In the genomic region with DNA sequence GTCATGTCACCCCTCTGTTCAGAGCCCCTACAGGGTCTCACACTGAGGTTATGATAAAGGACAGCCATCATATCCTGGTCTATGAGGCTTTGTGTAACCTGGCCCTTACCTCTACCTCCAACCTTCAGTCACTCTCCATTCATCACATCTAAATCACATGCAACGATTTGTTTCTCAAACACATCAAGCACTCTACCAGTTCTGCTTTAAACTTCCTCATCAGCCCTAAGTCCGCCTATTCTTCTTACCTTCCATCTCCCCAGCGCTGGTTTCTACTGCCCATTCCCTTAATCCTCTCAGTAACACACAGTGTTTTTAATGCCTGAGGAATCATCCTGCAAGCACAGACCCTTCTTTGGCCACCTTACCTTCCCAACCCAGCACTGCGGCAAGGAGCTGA, we compare ENCODE assay signal across 21 cellular contexts. TPM values are rescaled to one million over a fixed set of nuclear protein-coding genes. Genes with fewer than 3 reads are reported as not detected.
DNase-seq lines count a peak whose midpoint lies in the region; ATAC-seq, FAIRE-seq and TF ChIP-seq lines count a peak whose summit lies in the region.
"Had no signal": no experiment of that assay in that cellular context is flagged by ENCODE, and none has a peak within 500 bp of the region (broad histone marks: within the 10 kb centered on the region; RNA-seq: fewer than 3 reads in every experiment).

No MANE protein-coding gene starts in this region.

- no peak overlapping the region for H3K23ac ChIP-seq in H1 (ENCODE audit: insufficient read length)

- POLR2A ChIA-PET in CD8-positive, alpha-beta T cell (lab: Charles Lee), result no interaction called here
- POLR2A ChIA-PET in H1 (lab: Charles Lee; ENCODE audit: partially characterized antibody), result interaction anchor here (2.0 kb wide), 1 partner anchor 16 kb away, joined by 4 read pairs; no protein-coding TSS in a partner anchor

- H3F3A ChIP-seq in OCI-LY1 (ENCODE audit: insufficient read depth, low read length), result peaks cover 8% of the 10 kb centered on the region; the same call in 1 of the 2 replicates

- peak overlapping the region; percentile 29 for H3K27ac Mint-ChIP-seq in CD8-positive, alpha-beta T cell
- peak overlapping the region; percentile 12 for H3K27ac Mint-ChIP-seq in stimulated activated memory B cell treated with anti-CD40 and anti-IgM and Interleukin-4, amounts not matched to agents 10 μg/mL and 1 μg/mL and 100 μg/mL, for 72 hours
- no peak overlapping the region for H3K27ac Mint-ChIP-seq in activated naive CD8-positive, alpha-beta T cell treated with anti-CD3 and anti-CD28 coated beads, Interleukin-2, amount 50 U/mL, for 24 hours
- H3K27ac Mint-ChIP-seq: CD8-positive, alpha-beta memory T cell had no signal

- CTCF ChIA-PET in CD8-positive, alpha-beta T cell (lab: Charles Lee), result no interaction called here
- CTCF ChIA-PET in H1 (lab: Charles Lee; ENCODE audit: partially characterized antibody), result interaction anchor here (1.6 to 1.7 kb wide), 2 partner anchors 160 to 163 kb away, joined by 4 read pairs; no protein-coding TSS in a partner anchor

- no peaks in the 10 kb centered on the region for H3K27me3 Mint-ChIP-seq in CD8-positive, alpha-beta T cell (ENCODE audit: low read depth)
- H3K27me3 Mint-ChIP-seq in stimulated activated memory B cell treated with anti-CD40 and anti-IgM and Interleukin-4, amounts not matched to agents 10 μg/mL and 1 μg/mL and 100 μg/mL, for 72 hours, result no peaks in the 10 kb centered on the region
- no peaks in the 10 kb centered on the region for H3K27me3 Mint-ChIP-seq in activated naive CD8-positive, alpha-beta T cell treated with anti-CD3 and anti-CD28 coated beads, Interleukin-2, amount 50 U/mL, for 24 hours

- no peak overlapping the region for H3K4ac ChIP-seq in H1 (replicated peaks; ENCODE audit: insufficient read length, low read depth, low read length)

- no peaks in the 10 kb centered on the region for H3K9me2 ChIP-seq in OCI-LY1 (ENCODE audit: low read depth, low read length)

- H4K5ac ChIP-seq in H1 (ENCODE audit: insufficient read length, low read depth, low read length), result no peak overlapping the region

- no peaks in the 10 kb centered on the region for H3K4me1 ChIP-seq in CD8-positive, alpha-beta T cell (ENCODE audit: insufficient read depth, low read length)
- H3K4me1 ChIP-seq in OCI-LY1 (ENCODE audit: insufficient read depth, low read length, severe bottlenecking), result peaks cover 96% of the 10 kb centered on the region
- no peaks in the 10 kb centered on the region for H3K4me1 ChIP-seq in H1 (replicated peaks in 1 of 4; ENCODE audit: control insufficient read depth in 3 of 4, insufficient read depth in 4 of 4, low read length in 3 of 4)
- H3K4me1 ChIP-seq: SJCRH30 had no signal

- no peak overlapping the region for H4K8ac ChIP-seq in H1 (ENCODE audit: extremely low read depth, insufficient read depth, low read length)

- H3K9me3 ChIP-seq in CD8-positive, alpha-beta T cell (ENCODE audit: low read length), result no peaks in the 10 kb centered on the region
- H3K9me3 ChIP-seq in OCI-LY1 (ENCODE audit: low read length), result no peaks in the 10 kb centered on the region
- H3K9me3 ChIP-seq in H1 (ENCODE audit: insufficient read depth in 2 of 2, low read depth in 1 of 2, low read length in 1 of 2), result no peaks in the 10 kb centered on the region
- H3K9me3 ChIP-seq: SJCRH30 had no signal

- H2BK5ac ChIP-seq in H1 (ENCODE audit: low read depth, low read length), result no peak overlapping the region

- no peak overlapping the region for H3K18ac ChIP-seq in H1 (ENCODE audit: extremely low read depth, low read length)

- H4K20me1 ChIP-seq in OCI-LY1 (ENCODE audit: insufficient read depth, low read length) (no peaks in the 10 kb centered on the region), H1 (replicated peaks in 1 of 2; ENCODE audit: control insufficient read depth in 1 of 2, insufficient read depth in 2 of 2, low read length in 2 of 2) (no peaks in the 10 kb centered on the region)

- no peaks in the 10 kb centered on the region for H3K79me2 ChIP-seq in OCI-LY1 (ENCODE audit: insufficient read depth, low read length)
- no peaks in the 10 kb centered on the region for H3K79me2 ChIP-seq in H1 (ENCODE audit: control insufficient read depth in 1 of 2, insufficient read depth in 2 of 2, low read length in 2 of 2)

- FAIRE-seq in H1 (lab: Jason Lieb, UNC), result no peak
- FAIRE-seq: G401.6, GM12892 had no signal

- 90% methylated on average over 4 of the region's 4 CpGs; no CpG with 5 or more reads in 1 of the 2 experiments for WGBS in H1 (ENCODE audit: extremely low coverage in 1 of 2, insufficient coverage in 1 of 2, insufficient read length in 1 of 2, insufficient replicate concordance in 2 of 2, low coverage in 1 of 2, low lambda C conversion rate in 2 of 2, missing lambda C conversion rate in 1 of 2), 2 experiments

- no peak for TF ChIP-seq EP300 in H1 (IDR thresholded peaks at IDR 0.05; ENCODE audit: borderline replicate concordance in 1 of 2, low read depth in 2 of 2, low read length in 2 of 2)

- no peak overlapping the region for H3K56ac ChIP-seq in H1 (replicated peaks; ENCODE audit: insufficient read length, low read depth, low read length)

- H3K27me3 ChIP-seq in CD8-positive, alpha-beta T cell (ENCODE audit: insufficient read depth, low read length), result no peaks in the 10 kb centered on the region
- H3K27me3 ChIP-seq in OCI-LY1 (ENCODE audit: insufficient read depth, low read length), result no peaks in the 10 kb centered on the region
- H3K27me3 ChIP-seq in H1 (replicated peaks in 1 of 4; ENCODE audit: control insufficient read depth in 3 of 4, extremely low read depth in 1 of 4, insufficient read depth in 3 of 4, low read length in 3 of 4), result no peaks in the 10 kb centered on the region
- H3K27me3 ChIP-seq: SJCRH30 had no signal

- H2AK5ac ChIP-seq in H1 (ENCODE audit: low read depth, low read length), result no peak overlapping the region

- DNase-seq in CD8-positive, alpha-beta T cell, result no peak
- DNase-seq in H1 (ENCODE audit: low read depth in 1 of 2, low spot score in 2 of 2) (no peak), AG20443 (ENCODE audit: low spot score) (no peak)
- no peak for DNase-seq in activated naive CD8-positive, alpha-beta T cell treated with anti-CD3 and anti-CD28 coated beads, Interleukin-2, amount 50 U/mL, for 24 hours
- DNase-seq: C1 segment of cervical spinal cord; Calu3; CD8-positive, alpha-beta memory T cell; DMS153; KG1; NCI-H1105; NCI-H146; NCI-H2029; NCI-H345; NCI-H524; SJCRH30 had no signal

- peak overlapping the region; percentile 65 for H3K9ac ChIP-seq in OCI-LY1 (ENCODE audit: low read length)
- no peak overlapping the region for H3K9ac ChIP-seq in H1 (replicated peaks in 1 of 4; ENCODE audit: extremely low read depth in 1 of 4, low read depth in 3 of 4, low read length in 3 of 4)

- TF ChIP-seq RAD21 in H1 (IDR thresholded peaks at IDR 0.05 in 1 of 2, conservative IDR thresholded peaks at IDR 0.05 in 1 of 2; ENCODE audit: low read depth in 2 of 2, low read length in 2 of 2), result no peak

- no peak overlapping the region for H2BK15ac ChIP-seq in H1 (ENCODE audit: low read length)

- H2AFZ ChIP-seq in OCI-LY1 (ENCODE audit: low read length) (no peak overlapping the region), H1 (ENCODE audit: low read length) (0 out of 2 replicates have a peak overlapping the region, but pooled peaks have one; percentile 37)

- no peak overlapping the region for H3K4me3 ChIP-seq in CD8-positive, alpha-beta T cell (ENCODE audit: low read depth, low read length)
- H3K4me3 ChIP-seq in OCI-LY1 (ENCODE audit: low read depth, low read length, poor library complexity, severe bottlenecking) (peak overlapping the region; percentile 20), H1 (ENCODE audit: extremely low read depth in 1 of 4, insufficient read depth in 2 of 4, low read depth in 3 of 4, low read length in 4 of 4) (no peak overlapping the region)
- H3K4me3 ChIP-seq: SJCRH30 had no signal

- no peaks in the 10 kb centered on the region for H3K9me3 Mint-ChIP-seq in CD8-positive, alpha-beta T cell
- H3K9me3 Mint-ChIP-seq in stimulated activated memory B cell treated with anti-CD40 and anti-IgM and Interleukin-4, amounts not matched to agents 10 μg/mL and 1 μg/mL and 100 μg/mL, for 72 hours, result no peaks in the 10 kb centered on the region
- no peaks in the 10 kb centered on the region for H3K9me3 Mint-ChIP-seq in activated naive CD8-positive, alpha-beta T cell treated with anti-CD3 and anti-CD28 coated beads, Interleukin-2, amount 50 U/mL, for 24 hours
- H3K9me3 Mint-ChIP-seq: CD8-positive, alpha-beta memory T cell had no signal

- H3K4me2 ChIP-seq in OCI-LY1 (ENCODE audit: low read length), result peak overlapping the region; percentile 63
- H3K4me2 ChIP-seq in H1 (ENCODE audit: insufficient read depth in 1 of 2, low read depth in 2 of 2, low read length in 2 of 2), result no peak overlapping the region

- no peak overlapping the region for H3K14ac ChIP-seq in H1 (ENCODE audit: insufficient read length)

- H2BK120ac ChIP-seq in H1 (replicated peaks; ENCODE audit: low read depth, low read length), result no peak overlapping the region

- no peaks in the 10 kb centered on the region for H3K36me3 Mint-ChIP-seq in CD8-positive, alpha-beta T cell
- H3K36me3 Mint-ChIP-seq in stimulated activated memory B cell treated with anti-CD40 and anti-IgM and Interleukin-4, amounts not matched to agents 10 μg/mL and 1 μg/mL and 100 μg/mL, for 72 hours, result no peaks in the 10 kb centered on the region
- no peaks in the 10 kb centered on the region for H3K36me3 Mint-ChIP-seq in activated naive CD8-positive, alpha-beta T cell treated with anti-CD3 and anti-CD28 coated beads, Interleukin-2, amount 50 U/mL, for 24 hours (ENCODE audit: low read depth)

- 0 out of 2 replicates have a peak overlapping the region, but pooled peaks have one; percentile 41 for H2BK12ac ChIP-seq in H1 (ENCODE audit: low read depth, low read length)

- intact Hi-C loops in CD8-positive, alpha-beta T cell (cut with DNase I, micrococcal nuclease), result no loop called here

- no peak overlapping the region for H2BK20ac ChIP-seq in H1 (ENCODE audit: low read length)

- no peak for TF ChIP-seq CTCF in CD8-positive, alpha-beta T cell (IDR thresholded peaks at IDR 0.05)
- TF ChIP-seq CTCF in OCI-LY1 (IDR thresholded peaks at IDR 0.05; ENCODE audit: low read length) (no peak), H1 (IDR thresholded peaks at IDR 0.05; ENCODE audit: control extremely low read depth in 1 of 3, insufficient read depth in 1 of 3, low read depth in 1 of 3, low read length in 3 of 3) (no peak)

- H3K4me3 Mint-ChIP-seq in CD8-positive, alpha-beta T cell, result no peak overlapping the region
- H3K4me3 Mint-ChIP-seq in stimulated activated memory B cell treated with anti-CD40 and anti-IgM and Interleukin-4, amounts not matched to agents 10 μg/mL and 1 μg/mL and 100 μg/mL, for 72 hours, result no peak overlapping the region
- no peak overlapping the region for H3K4me3 Mint-ChIP-seq in activated naive CD8-positive, alpha-beta T cell treated with anti-CD3 and anti-CD28 coated beads, Interleukin-2, amount 50 U/mL, for 24 hours
- H3K4me3 Mint-ChIP-seq: CD8-positive, alpha-beta memory T cell had no signal

- H3K79me1 ChIP-seq in H1 (ENCODE audit: low read depth, low read length), result no peaks in the 10 kb centered on the region

- H3K36me3 ChIP-seq in CD8-positive, alpha-beta T cell (ENCODE audit: insufficient read depth, low read length), result no peaks in the 10 kb centered on the region
- H3K36me3 ChIP-seq in OCI-LY1 (ENCODE audit: insufficient read depth, low read length) (no peaks in the 10 kb centered on the region), H1 (ENCODE audit: control insufficient read depth in 2 of 4, insufficient read depth in 4 of 4, low read length in 3 of 4) (no peaks in the 10 kb centered on the region)
- H3K36me3 ChIP-seq: SJCRH30 had no signal

- TF ChIP-seq POLR2A in H1 (IDR thresholded peaks at IDR 0.05; ENCODE audit: control extremely low read depth in 1 of 2, low read depth in 2 of 2, low read length in 2 of 2), result no peak

- no peaks in the 10 kb centered on the region for H3K4me1 Mint-ChIP-seq in CD8-positive, alpha-beta T cell (ENCODE audit: low read depth)
- H3K4me1 Mint-ChIP-seq in stimulated activated memory B cell treated with anti-CD40 and anti-IgM and Interleukin-4, amounts not matched to agents 10 μg/mL and 1 μg/mL and 100 μg/mL, for 72 hours, result peaks cover 51% of the 10 kb centered on the region
- peaks cover 26% of the 10 kb centered on the region for H3K4me1 Mint-ChIP-seq in activated naive CD8-positive, alpha-beta T cell treated with anti-CD3 and anti-CD28 coated beads, Interleukin-2, amount 50 U/mL, for 24 hours

- no peak overlapping the region for H4K91ac ChIP-seq in H1 (replicated peaks; ENCODE audit: insufficient read length, low read length)

- no peak overlapping the region for H3K27ac ChIP-seq in CD8-positive, alpha-beta T cell (ENCODE audit: low read depth, low read length)
- H3K27ac ChIP-seq in OCI-LY1 (ENCODE audit: low read depth, low read length, poor library complexity, severe bottlenecking) (peak overlapping the region; percentile 97), H1 (ENCODE audit: low read depth, low read length) (no peak overlapping the region)
- H3K27ac ChIP-seq: RWPE1, SJCRH30 had no signal

- no peaks in the 10 kb centered on the region for H3K23me2 ChIP-seq in H1 (ENCODE audit: low read depth, low read length)

- no peak for ATAC-seq in CD8-positive, alpha-beta T cell
- ATAC-seq in stimulated activated memory B cell treated with anti-CD40 and anti-IgM and Interleukin-4, amounts not matched to agents 10 μg/mL and 1 μg/mL and 100 μg/mL, for 72 hours, result peak; percentile 49
- no peak for ATAC-seq in GM18517 (IDR thresholded peaks at IDR 0.05; ENCODE audit: unreplicated experiment)
- no peak for ATAC-seq in activated naive CD8-positive, alpha-beta T cell treated with anti-CD3 and anti-CD28 coated beads, Interleukin-2, amount 50 U/mL, for 24 hours

RNA-seq across cellular contexts. Expression of a gene that starts 17.9 kb away (rescaled TPM):
- total RNA-seq in CD8-positive, alpha-beta T cell, result 100 to 1,000 TPM; 162 to 164 TPM
- 5.9 and 8.0 TPM in 2 replicates for total RNA-seq in H1 (2021; fragmentation: NEBNext Ultra II Directional; extraction: Animal tissue kit (Norgen Biotek cat#: 25700))
- 1.8 and 1.9 TPM in 2 replicates for polyA plus RNA-seq in H1 (2011; rRNA removed)
- polyA plus RNA-seq in H1 (2011; cell fraction: cytosol; rRNA removed), result 1.6 TPM
- 3.7 TPM for polyA plus RNA-seq in H1 (2011; cell fraction: nucleus; rRNA removed)
- polyA plus RNA-seq in H1 (2012, experiment 1 of 2), result 1.8 to 3.4 TPM (median 2.7 TPM) in 4 replicates
- 0.37 TPM for polyA plus RNA-seq in H1 (2012, experiment 2 of 2)
- polyA plus RNA-seq in H1 (2013, experiment 1 of 2), result 1.2 TPM
- polyA plus RNA-seq in H1 (2013, experiment 2 of 2), result 0.88 TPM
- 6.7 and 10.3 TPM in 2 replicates for polyA minus RNA-seq in H1 (2011; rRNA and poly(A)+ RNA removed)
- polyA minus RNA-seq in H1 (2011; cell fraction: cytosol; rRNA and poly(A)+ RNA removed), result 2.6 TPM
- polyA minus RNA-seq in H1 (2011; cell fraction: nucleus; rRNA and poly(A)+ RNA removed), result 23.8 TPM

Comparison
In these comparisons a context has a peak if more than half of its experiments do, and no peak if none do; other contexts are left out.
1. RNA of a gene that starts 17.9 kb away (total RNA-seq): 162 to 164 TPM in CD8-positive, alpha-beta T cell; 5.9 to 8.0 TPM in H1; every median in the first group is over 10 times any median in the second.